Comparison of ENCODE assay signal across 8 cellular contexts in genomic region chr1:16441312-16441641, GRCh38. TPM values are rescaled to one million over a fixed set of nuclear protein-coding genes. Genes with fewer than 3 reads are reported as not detected.
DNase-seq lines count a peak whose midpoint lies in the region; ATAC-seq and TF ChIP-seq lines count a peak whose summit lies in the region.

No MANE protein-coding gene starts in this region.

- no peak for DNase-seq in T-helper 1 cell
- no peak for DNase-seq in T-helper 17 cell
- peak in 1 of 2 donors; percentile 46 for DNase-seq in foreskin fibroblast
- DNase-seq in stimulated activated CD4-positive, alpha-beta T cell treated with anti-CD3 and anti-CD28 coated beads, Interleukin-4, amount 100 ng/mL, for 4 hours, result no peak
- no peak for DNase-seq in Ammon's horn (ENCODE audit: low spot score)
- no peak for DNase-seq in islet precursor cell

- peaks cover 13% of the 10 kb centered on the region for H3K36me3 ChIP-seq in rectal smooth muscle tissue (ENCODE audit: control insufficient read depth, insufficient read depth, low read length)

- H3K4me3 Mint-ChIP-seq in T-helper 1 cell treated with Interleukin-12 subunit alpha and Interleukin-12 subunit beta and Interleukin-4 antibody, amounts not matched to agents 30 μg/mL and 1 μg/mL, for 36 hours, result peak overlapping the region; percentile 95
- H3K4me3 Mint-ChIP-seq in T-helper 17 cell, result peak overlapping the region; percentile 94

- peak overlapping the region; percentile 95 for H3K9ac ChIP-seq in rectal smooth muscle tissue (ENCODE audit: low read length)

- peak overlapping the region; percentile 93 for H3K27ac Mint-ChIP-seq in T-helper 1 cell treated with Interleukin-12 subunit alpha and Interleukin-12 subunit beta and Interleukin-4 antibody, amounts not matched to agents 30 μg/mL and 1 μg/mL, for 36 hours
- peak overlapping the region; percentile 96 for H3K27ac Mint-ChIP-seq in T-helper 17 cell

- H3K9me3 ChIP-seq in T-helper 17 cell (ENCODE audit: control insufficient read depth, low read length, poor library complexity, severe bottlenecking), result no peaks in the 10 kb centered on the region

- H3K27me3 Mint-ChIP-seq in T-helper 1 cell treated with Interleukin-12 subunit alpha and Interleukin-12 subunit beta and Interleukin-4 antibody, amounts not matched to agents 30 μg/mL and 1 μg/mL, for 36 hours (ENCODE audit: low read depth), result no peaks in the 10 kb centered on the region
- no peaks in the 10 kb centered on the region for H3K27me3 Mint-ChIP-seq in T-helper 17 cell

- TF ChIP-seq CTCF in foreskin fibroblast (IDR thresholded peaks at IDR 0.05; ENCODE audit: low read depth, low read length), result no peak

- H3K27me3 ChIP-seq in rectal smooth muscle tissue (ENCODE audit: control insufficient read depth, insufficient read depth, low read length), result no peaks in the 10 kb centered on the region

- no peak overlapping the region for H3K27ac ChIP-seq in rectal smooth muscle tissue (ENCODE audit: low read depth, low read length)

- H3K9me3 Mint-ChIP-seq in T-helper 1 cell treated with Interleukin-12 subunit alpha and Interleukin-12 subunit beta and Interleukin-4 antibody, amounts not matched to agents 30 μg/mL and 1 μg/mL, for 36 hours, result no peaks in the 10 kb centered on the region

- no peaks in the 10 kb centered on the region for H3K4me1 ChIP-seq in rectal smooth muscle tissue (ENCODE audit: control insufficient read depth, insufficient read depth, low read length)

- peak overlapping the region; percentile 77 to 100 for H3K4me3 ChIP-seq in foreskin fibroblast (ENCODE audit: low read depth in 1 of 2, low read length in 2 of 2)
- peak overlapping the region; percentile 100 for H3K4me3 ChIP-seq in rectal smooth muscle tissue (ENCODE audit: low read length)

- peaks cover 23% of the 10 kb centered on the region for H3K36me3 Mint-ChIP-seq in T-helper 1 cell treated with Interleukin-12 subunit alpha and Interleukin-12 subunit beta and Interleukin-4 antibody, amounts not matched to agents 30 μg/mL and 1 μg/mL, for 36 hours (ENCODE audit: low read depth)
- no peaks in the 10 kb centered on the region for H3K36me3 Mint-ChIP-seq in T-helper 17 cell (ENCODE audit: low read depth)

- peaks cover 31% of the 10 kb centered on the region for H3K4me1 Mint-ChIP-seq in T-helper 1 cell treated with Interleukin-12 subunit alpha and Interleukin-12 subunit beta and Interleukin-4 antibody, amounts not matched to agents 30 μg/mL and 1 μg/mL, for 36 hours (ENCODE audit: low read depth)
- H3K4me1 Mint-ChIP-seq in T-helper 17 cell, result peaks cover 23% of the 10 kb centered on the region

- ATAC-seq in T-helper 17 cell, result peak; percentile 45

RNA-seq across cellular contexts. Expression of gene NECAP2, which starts 0.8 kb away (rescaled TPM):
- total RNA-seq in T-helper 17 cell, result 100 to 1,000 TPM; 107 to 108 TPM

RNA-seq across cellular contexts. Expression of gene SPATA21, which starts 4.1 kb away (rescaled TPM):
- total RNA-seq in T-helper 17 cell, result not detected
